In the genomic region with DNA sequence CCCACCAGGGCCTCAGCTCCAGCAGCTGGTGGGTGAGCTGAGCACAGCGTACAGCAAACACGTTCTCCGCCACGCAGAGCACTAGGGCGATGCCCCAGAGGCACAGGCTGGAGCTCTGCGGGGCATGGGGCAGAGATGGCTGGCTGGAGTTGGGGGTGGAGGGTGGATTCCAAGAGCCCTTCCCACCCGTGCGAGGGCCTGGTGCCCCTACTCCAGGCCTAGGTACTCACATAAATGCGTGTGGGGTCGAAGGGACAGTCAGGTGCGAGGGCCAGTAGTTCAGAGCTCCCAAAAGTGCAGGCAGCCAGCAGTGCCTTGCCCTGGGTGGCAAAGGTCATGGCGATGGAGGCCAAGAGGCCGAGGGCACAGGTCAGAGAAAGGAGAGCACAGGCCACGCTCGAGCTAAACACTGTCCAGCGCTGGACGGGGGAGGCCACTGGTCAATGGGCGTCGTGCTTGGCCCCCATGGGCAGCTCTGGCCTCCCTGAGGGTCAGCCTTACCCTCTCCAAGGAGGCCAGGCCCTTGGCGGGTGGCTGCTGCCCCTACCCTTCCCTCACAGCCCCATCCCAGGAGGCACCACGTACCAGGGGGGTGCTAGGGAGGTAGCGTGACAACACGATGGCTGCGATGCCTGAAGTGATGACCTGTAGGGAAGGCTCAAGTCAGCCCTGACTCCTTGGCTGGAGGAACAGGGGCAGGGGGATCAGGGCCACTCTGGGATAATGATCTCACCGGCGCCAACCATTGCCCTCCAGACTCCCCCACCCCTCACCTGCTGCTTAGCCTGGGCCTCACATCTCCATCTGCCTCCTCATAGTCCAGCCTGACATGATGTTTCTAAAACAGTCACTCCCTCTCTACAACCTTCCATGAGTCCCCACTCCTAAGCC, we compare ENCODE assay signal across 21 cellular contexts. TPM values are rescaled to one million over a fixed set of nuclear protein-coding genes. Genes with fewer than 3 reads are reported as not detected.
DNase-seq lines count a peak whose midpoint lies in the region; ATAC-seq, FAIRE-seq and TF ChIP-seq lines count a peak whose summit lies in the region.
"Had no signal": no experiment of that assay in that cellular context is flagged by ENCODE, and none has a peak within 500 bp of the region (broad histone marks: within the 10 kb centered on the region; RNA-seq: fewer than 3 reads in every experiment).

No MANE protein-coding gene starts in this region.

- H3K4me3 Mint-ChIP-seq in natural killer cell, result peak overlapping the region; percentile 7
- no peak overlapping the region for H3K4me3 Mint-ChIP-seq in natural killer cell treated with Interleukin-12 subunit alpha and Interleukin-12 subunit beta and Interleukin-15 and Interleukin-18, amount 100 ng/mL, for 72 hours
- H3K4me3 Mint-ChIP-seq: CD4-positive, alpha-beta T cell; IgD-negative memory B cell had no signal

- H3K18ac ChIP-seq in H1 (ENCODE audit: extremely low read depth, low read length), result no peak overlapping the region
- peak overlapping the region; percentile 89 for H3K18ac ChIP-seq in neuronal stem cell (ENCODE audit: low read length)

- peaks cover 5% of the 10 kb centered on the region; the same call in 1 of the 2 replicates for H3K23me2 ChIP-seq in H1 (ENCODE audit: low read depth, low read length)

- H3K27ac ChIP-seq in H1 (ENCODE audit: low read depth, low read length) (no peak overlapping the region), neuronal stem cell (replicated peaks; ENCODE audit: low read length) (no peak overlapping the region)

- TF ChIP-seq EP300 in H1 (IDR thresholded peaks at IDR 0.05; ENCODE audit: borderline replicate concordance in 1 of 2, low read depth in 2 of 2, low read length in 2 of 2), result no peak

- no peak overlapping the region for H2BK5ac ChIP-seq in H1 (ENCODE audit: low read depth, low read length)
- peak overlapping the region; percentile 60 for H2BK5ac ChIP-seq in neuronal stem cell (ENCODE audit: low read length)

- TF ChIP-seq POLR2A in H1 (IDR thresholded peaks at IDR 0.05; ENCODE audit: control extremely low read depth in 1 of 2, low read depth in 2 of 2, low read length in 2 of 2), result no peak

- H2AK5ac ChIP-seq in H1 (ENCODE audit: low read depth, low read length) (no peak overlapping the region), neuronal stem cell (ENCODE audit: low read depth, low read length) (peak overlapping the region; percentile 58)

- H3K23ac ChIP-seq in H1 (ENCODE audit: insufficient read length) (no peak overlapping the region), neuronal stem cell (ENCODE audit: low read depth, low read length, poor library complexity) (peak overlapping the region; percentile 62)

- H3K79me2 ChIP-seq in H1 (ENCODE audit: control insufficient read depth in 1 of 2, insufficient read depth in 2 of 2, low read length in 2 of 2), result no peaks in the 10 kb centered on the region

- POLR2A ChIA-PET in H1 (lab: Charles Lee; ENCODE audit: partially characterized antibody), result interaction anchor here (0.7 to 1.8 kb wide), 2 partner anchors 11 to 534 kb away, joined by 3 to 5 read pairs; no protein-coding TSS in a partner anchor

- H3K79me1 ChIP-seq in H1 (ENCODE audit: low read depth, low read length) (no peaks in the 10 kb centered on the region), neuronal stem cell (ENCODE audit: low read depth, low read length) (peaks cover 8% of the 10 kb centered on the region)

- peaks cover 0 to 6% of the 10 kb centered on the region in 2 experiments; a peak in 1 of 4 replicates for H3K9me3 ChIP-seq in H1 (ENCODE audit: insufficient read depth in 2 of 2, low read depth in 1 of 2, low read length in 1 of 2)
- H3K9me3 ChIP-seq in neuronal stem cell (replicated peaks in 1 of 2; ENCODE audit: control insufficient read depth in 2 of 2, insufficient read depth in 1 of 2, low read depth in 1 of 2, low read length in 2 of 2), result peaks cover 0 to 5% of the 10 kb centered on the region in 2 donors
- H3K9me3 ChIP-seq in HAP-1, result no peaks in the 10 kb centered on the region; the same call in 1 of the 2 replicates

- H2BK12ac ChIP-seq in H1 (ENCODE audit: low read depth, low read length) (no peak overlapping the region), neuronal stem cell (ENCODE audit: low read length) (peak overlapping the region; percentile 95)

- H2BK20ac ChIP-seq in H1 (ENCODE audit: low read length), result no peak overlapping the region

- H3K27ac Mint-ChIP-seq in natural killer cell, result no peak overlapping the region
- H3K27ac Mint-ChIP-seq in natural killer cell treated with Interleukin-12 subunit alpha and Interleukin-12 subunit beta and Interleukin-15 and Interleukin-18, amount 100 ng/mL, for 72 hours, result no peak overlapping the region
- H3K27ac Mint-ChIP-seq: CD4-positive, alpha-beta T cell; IgD-negative memory B cell had no signal

- intact Hi-C loops in natural killer cell (cut with micrococcal nuclease), result no loop called here

- TF ChIP-seq CTCF in natural killer cell (IDR thresholded peaks at IDR 0.05) (no peak), H1 (IDR thresholded peaks at IDR 0.05; ENCODE audit: control extremely low read depth in 1 of 3, insufficient read depth in 1 of 3, low read depth in 1 of 3, low read length in 3 of 3) (no peak)

- H3K36me3 ChIP-seq in H1 (ENCODE audit: control insufficient read depth in 2 of 4, insufficient read depth in 4 of 4, low read length in 3 of 4) (no peaks in the 10 kb centered on the region), neuronal stem cell (replicated peaks in 1 of 2; ENCODE audit: control insufficient read depth in 2 of 2, insufficient read depth in 2 of 2, low read length in 2 of 2) (no peaks in the 10 kb centered on the region), HAP-1 (replicated peaks) (no peaks in the 10 kb centered on the region)

- H4K20me1 ChIP-seq in H1 (replicated peaks in 1 of 2; ENCODE audit: control insufficient read depth in 1 of 2, insufficient read depth in 2 of 2, low read length in 2 of 2), result peaks cover 2 to 7% of the 10 kb centered on the region in 2 experiments

- H3K4me2 ChIP-seq in H1 (ENCODE audit: insufficient read depth in 1 of 2, low read depth in 2 of 2, low read length in 2 of 2) (no peak overlapping the region; a peak in 1 of 4 replicates), neuronal stem cell (ENCODE audit: insufficient read depth, low read length, poor library complexity, severe bottlenecking) (no peak overlapping the region)

- H3K4me3 ChIP-seq in H1 (ENCODE audit: extremely low read depth in 1 of 4, insufficient read depth in 2 of 4, low read depth in 3 of 4, low read length in 4 of 4), result no peak overlapping the region
- H3K4me3 ChIP-seq in neuronal stem cell (ENCODE audit: low read length in 2 of 2), result no peak overlapping the region
- H3K4me3 ChIP-seq in HAP-1, result no peak overlapping the region
- H3K4me3 ChIP-seq: GM12878 had no signal

- H3K27me3 Mint-ChIP-seq in natural killer cell (ENCODE audit: low read depth in 2 of 2), result peaks cover 31 to 50% of the 10 kb centered on the region in 2 donors
- peaks cover 23 to 30% of the 10 kb centered on the region in 2 donors for H3K27me3 Mint-ChIP-seq in natural killer cell treated with Interleukin-12 subunit alpha and Interleukin-12 subunit beta and Interleukin-15 and Interleukin-18, amount 100 ng/mL, for 72 hours

- H3K9me3 Mint-ChIP-seq in natural killer cell, result no peaks in the 10 kb centered on the region
- no peaks in the 10 kb centered on the region for H3K9me3 Mint-ChIP-seq in natural killer cell treated with Interleukin-12 subunit alpha and Interleukin-12 subunit beta and Interleukin-15 and Interleukin-18, amount 100 ng/mL, for 72 hours
- H3K9me3 Mint-ChIP-seq: CD4-positive, alpha-beta T cell; IgD-negative memory B cell had no signal

- H3K4ac ChIP-seq in H1 (replicated peaks; ENCODE audit: insufficient read length, low read depth, low read length) (no peak overlapping the region), neuronal stem cell (ENCODE audit: low read length) (no peak overlapping the region)

- no peak overlapping the region for H3K14ac ChIP-seq in H1 (ENCODE audit: insufficient read length)
- peak overlapping the region; percentile 50 for H3K14ac ChIP-seq in neuronal stem cell (ENCODE audit: low read length)

- H4K8ac ChIP-seq in H1 (ENCODE audit: extremely low read depth, insufficient read depth, low read length), result no peak overlapping the region
- H4K8ac ChIP-seq in neuronal stem cell (ENCODE audit: low read depth, low read length), result no peak overlapping the region

- in situ Hi-C loops in HAP-1 (cut with MboI; ENCODE audit: low sequenced_read_pairs), result no loop called here

- no peak for TF ChIP-seq RAD21 in H1 (IDR thresholded peaks at IDR 0.05 in 1 of 2, conservative IDR thresholded peaks at IDR 0.05 in 1 of 2; ENCODE audit: low read depth in 2 of 2, low read length in 2 of 2)

- H2BK15ac ChIP-seq in H1 (ENCODE audit: low read length) (peak overlapping the region; percentile 88; the same call in 1 of the 2 replicates), neuronal stem cell (ENCODE audit: low read length) (peak overlapping the region; percentile 89)

- H2BK120ac ChIP-seq in H1 (replicated peaks; ENCODE audit: low read depth, low read length) (no peak overlapping the region), neuronal stem cell (ENCODE audit: low read depth, low read length) (peak overlapping the region; percentile 72)

- H3K4me1 ChIP-seq in H1 (replicated peaks in 1 of 4; ENCODE audit: control insufficient read depth in 3 of 4, insufficient read depth in 4 of 4, low read length in 3 of 4) (peaks cover 0 to 18% (median 9%) of the 10 kb centered on the region in 4 experiments; a peak in 6 of 7 replicates), neuronal stem cell (ENCODE audit: control insufficient read depth in 2 of 2, insufficient read depth in 1 of 2, low read depth in 1 of 2, low read length in 2 of 2) (peaks cover 11 to 15% of the 10 kb centered on the region in 2 donors), HAP-1 (peaks cover 7% of the 10 kb centered on the region)

- no peak for ATAC-seq in natural killer cell
- ATAC-seq in natural killer cell treated with Interleukin-12 subunit alpha and Interleukin-12 subunit beta and Interleukin-15 and Interleukin-18, amount 100 ng/mL, for 72 hours, result no peak
- ATAC-seq: GM12878, HCT116, Panc1 had no signal

- H4K91ac ChIP-seq in H1 (replicated peaks; ENCODE audit: insufficient read length, low read length), result no peak overlapping the region
- no peak overlapping the region for H4K91ac ChIP-seq in neuronal stem cell (ENCODE audit: low read depth, low read length, poor library complexity)

- H4K5ac ChIP-seq in H1 (ENCODE audit: insufficient read length, low read depth, low read length), result no peak overlapping the region

- no peak overlapping the region for H3K56ac ChIP-seq in H1 (replicated peaks; ENCODE audit: insufficient read length, low read depth, low read length)

- H2AFZ ChIP-seq in H1 (ENCODE audit: low read length) (no peak overlapping the region), neuronal stem cell (ENCODE audit: low read length) (no peak overlapping the region)

- H3K27me3 ChIP-seq in H1 (replicated peaks in 1 of 4; ENCODE audit: control insufficient read depth in 3 of 4, extremely low read depth in 1 of 4, insufficient read depth in 3 of 4, low read length in 3 of 4), result peaks cover 8 to 42% (median 32%) of the 10 kb centered on the region in 4 experiments
- peaks cover 6 to 78% (median 20%) of the 10 kb centered on the region in 3 experiments for H3K27me3 ChIP-seq in neuronal stem cell (ENCODE audit: control insufficient read depth in 3 of 3, insufficient read depth in 3 of 3, low read depth in 1 of 3, low read length in 3 of 3)
- H3K27me3 ChIP-seq in HAP-1 (ENCODE audit: low read depth), result no peaks in the 10 kb centered on the region; the same call in 1 of the 2 replicates

- peaks cover 10 to 13% of the 10 kb centered on the region in 2 donors for H3K4me1 Mint-ChIP-seq in natural killer cell
- peaks cover 0 to 10% of the 10 kb centered on the region in 2 donors for H3K4me1 Mint-ChIP-seq in natural killer cell treated with Interleukin-12 subunit alpha and Interleukin-12 subunit beta and Interleukin-15 and Interleukin-18, amount 100 ng/mL, for 72 hours (ENCODE audit: low read depth in 2 of 2)

- 90% methylated on average over 24 of the region's 26 CpGs; no CpG with 5 or more reads in 1 of the 2 experiments for WGBS in H1 (ENCODE audit: extremely low coverage in 1 of 2, insufficient coverage in 1 of 2, insufficient read length in 1 of 2, insufficient replicate concordance in 2 of 2, low coverage in 1 of 2, low lambda C conversion rate in 2 of 2, missing lambda C conversion rate in 1 of 2), 2 experiments
- no CpG with 5 or more reads among the region's 26 CpGs for WGBS in neuronal stem cell (ENCODE audit: extremely low coverage in 2 of 2, insufficient read length in 2 of 2, insufficient replicate concordance in 1 of 2), 2 donors

- no peaks in the 10 kb centered on the region for H3K36me3 Mint-ChIP-seq in natural killer cell
- no peaks in the 10 kb centered on the region for H3K36me3 Mint-ChIP-seq in natural killer cell treated with Interleukin-12 subunit alpha and Interleukin-12 subunit beta and Interleukin-15 and Interleukin-18, amount 100 ng/mL, for 72 hours

- FAIRE-seq in H1 (lab: Jason Lieb, UNC), result no peak
- FAIRE-seq: GM12878, GM18507 had no signal

- DNase-seq in natural killer cell (no peak), H1 (ENCODE audit: low read depth in 1 of 2, low spot score in 2 of 2) (no peak), neuronal stem cell (ENCODE audit: low spot score) (no peak), UCSD-AML1 (lab: John Stamatoyannopoulos, UW; ENCODE audit: unreplicated experiment) (no peak), HAP-1 (ENCODE audit: low spot score in 2 of 2) (no peak), SKM-1 (lab: John Stamatoyannopoulos, UW; ENCODE audit: unreplicated experiment) (no peak), NCI-H1092 treated with DMSO at 0.1 percent for 48 hours (lab: John Stamatoyannopoulos, UW) (no peak)
- DNase-seq in natural killer cell treated with Interleukin-12 subunit alpha and Interleukin-12 subunit beta and Interleukin-15 and Interleukin-18, amount 100 ng/mL, for 72 hours (ENCODE audit: low spot score), result no peak
- DNase-seq: AML-193; Calu3; CD4-positive, alpha-beta T cell; DMS79; NCI-H1417 treated with DMSO at 0.1 percent for 48 hours; NCI-H2029 treated with DMSO at 0.1 percent for 48 hours; NCI-H510A had no signal

- CTCF ChIA-PET in H1 (lab: Charles Lee; ENCODE audit: partially characterized antibody), result interaction anchor here (0.5 to 16.6 kb wide), 8 partner anchors 17 to 400 kb away, joined by 3 to 382 read pairs (median 4); a partner anchor contains a TSS

- H3K9ac ChIP-seq in H1 (replicated peaks in 1 of 4; ENCODE audit: extremely low read depth in 1 of 4, low read depth in 3 of 4, low read length in 3 of 4), result no peak overlapping the region
- peak overlapping the region; percentile 72 for H3K9ac ChIP-seq in neuronal stem cell (ENCODE audit: low read depth, low read length, poor library complexity)

RNA-seq across cellular contexts. Expression of a gene that starts 5.6 kb away (rescaled TPM):
- total RNA-seq in natural killer cell, result not detected
- total RNA-seq in natural killer cell treated with Interleukin-12 subunit alpha and Interleukin-12 subunit beta and Interleukin-15 and Interleukin-18, amount 100 ng/mL, for 72 hours, result 1 to 10 TPM; 2.5 to 5.9 TPM
- total RNA-seq in H1 (2021; fragmentation: NEBNext Ultra II Directional; extraction: Animal tissue kit (Norgen Biotek cat#: 25700)), result 7.3 and 9.5 TPM in 2 replicates
- polyA plus RNA-seq in H1 (2011; rRNA removed), result 58.7 and 85.7 TPM in 2 replicates
- polyA plus RNA-seq in H1 (2011; cell fraction: cytosol; rRNA removed), result 45.9 TPM
- 40.0 TPM for polyA plus RNA-seq in H1 (2011; cell fraction: nucleus; rRNA removed)
- 8.6 to 23.6 TPM (median 17.8 TPM) in 4 replicates for polyA plus RNA-seq in H1 (2012, experiment 1 of 2)
- polyA plus RNA-seq in H1 (2012, experiment 2 of 2), result 19.8 TPM
- 8.6 TPM for polyA plus RNA-seq in H1 (2013, experiment 1 of 2)
- 9.0 TPM for polyA plus RNA-seq in H1 (2013, experiment 2 of 2)
- 9.8 TPM in 2 replicates for polyA minus RNA-seq in H1 (2011; rRNA and poly(A)+ RNA removed)
- polyA minus RNA-seq in H1 (2011; cell fraction: cytosol; rRNA and poly(A)+ RNA removed), result 10.6 TPM
- 6.2 TPM for polyA minus RNA-seq in H1 (2011; cell fraction: nucleus; rRNA and poly(A)+ RNA removed)
- 17.2 TPM for polyA plus RNA-seq in neuronal stem cell (2013, experiment 1 of 2)
- polyA plus RNA-seq in neuronal stem cell (2013, experiment 2 of 2), result 15.6 TPM
- total RNA-seq: CD4-positive, alpha-beta T cell had no signal
- polyA plus RNA-seq: IgD-negative memory B cell had no signal

RNA-seq across cellular contexts. Expression of a gene that starts 9.3 kb away (rescaled TPM):
- total RNA-seq in natural killer cell, result under 1 TPM in 1 of 3 donors, not detected in 2; 0.59 TPM
- total RNA-seq in natural killer cell treated with Interleukin-12 subunit alpha and Interleukin-12 subunit beta and Interleukin-15 and Interleukin-18, amount 100 ng/mL, for 72 hours, result under 1 TPM in 1 of 2 donors, not detected in 1; 0.38 TPM
- total RNA-seq in H1 (2021; fragmentation: NEBNext Ultra II Directional; extraction: Animal tissue kit (Norgen Biotek cat#: 25700)), result 0.84 and 1.4 TPM in 2 replicates
- 0.70 and 0.78 TPM in 2 replicates for polyA plus RNA-seq in H1 (2011; rRNA removed)
- polyA plus RNA-seq in H1 (2011; cell fraction: cytosol; rRNA removed), result 0.70 TPM
- 4.6 TPM for polyA plus RNA-seq in H1 (2011; cell fraction: nucleus; rRNA removed)
- 1.2 to 2.0 TPM (median 1.4 TPM) in 4 replicates for polyA plus RNA-seq in H1 (2012, experiment 1 of 2)
- polyA plus RNA-seq in H1 (2012, experiment 2 of 2), result 3.1 TPM
- 2.2 TPM for polyA plus RNA-seq in H1 (2013, experiment 1 of 2)
- 2.9 TPM for polyA plus RNA-seq in H1 (2013, experiment 2 of 2)
- 0.49 and 0.60 TPM in 2 replicates for polyA minus RNA-seq in H1 (2011; rRNA and poly(A)+ RNA removed)
- not detected for polyA minus RNA-seq in H1 (2011; cell fraction: cytosol; rRNA and poly(A)+ RNA removed)
- polyA minus RNA-seq in H1 (2011; cell fraction: nucleus; rRNA and poly(A)+ RNA removed), result 3.9 TPM
- 6.1 TPM for polyA plus RNA-seq in neuronal stem cell (2013, experiment 1 of 2)
- 6.8 TPM for polyA plus RNA-seq in neuronal stem cell (2013, experiment 2 of 2)
- total RNA-seq: Calu3; CD4-positive, alpha-beta T cell; G401; GM12878 had no signal
- polyA plus RNA-seq: IgD-negative memory B cell had no signal

RNA-seq across cellular contexts. Expression of a gene that starts 24.9 kb away (rescaled TPM):
- total RNA-seq in natural killer cell, result under 1 TPM in 1 of 3 donors, not detected in 2; 0.36 TPM
- not detected for total RNA-seq in natural killer cell treated with Interleukin-12 subunit alpha and Interleukin-12 subunit beta and Interleukin-15 and Interleukin-18, amount 100 ng/mL, for 72 hours
- total RNA-seq in H1 (2021; fragmentation: NEBNext Ultra II Directional; extraction: Animal tissue kit (Norgen Biotek cat#: 25700)), result 0.94 and 2.0 TPM in 2 replicates
- 1.8 and 3.2 TPM in 2 replicates for polyA plus RNA-seq in H1 (2011; rRNA removed)
- 3.3 TPM for polyA plus RNA-seq in H1 (2011; cell fraction: cytosol; rRNA removed)
- 6.4 TPM for polyA plus RNA-seq in H1 (2011; cell fraction: nucleus; rRNA removed)
- 2.3 to 4.0 TPM (median 3.0 TPM) in 4 replicates for polyA plus RNA-seq in H1 (2012, experiment 1 of 2)
- 1.0 TPM for polyA plus RNA-seq in H1 (2012, experiment 2 of 2)
- polyA plus RNA-seq in H1 (2013, experiment 1 of 2), result 3.2 TPM
- 2.1 TPM for polyA plus RNA-seq in H1 (2013, experiment 2 of 2)
- 1.9 and 2.2 TPM in 2 replicates for polyA minus RNA-seq in H1 (2011; rRNA and poly(A)+ RNA removed)
- not detected for polyA minus RNA-seq in H1 (2011; cell fraction: cytosol; rRNA and poly(A)+ RNA removed)
- 1.3 TPM for polyA minus RNA-seq in H1 (2011; cell fraction: nucleus; rRNA and poly(A)+ RNA removed)
- polyA plus RNA-seq in neuronal stem cell (2013, experiment 1 of 2), result 12.0 TPM
- 11.7 TPM for polyA plus RNA-seq in neuronal stem cell (2013, experiment 2 of 2)
- total RNA-seq: Calu3; CD4-positive, alpha-beta T cell; GM12878 had no signal
- polyA plus RNA-seq: IgD-negative memory B cell had no signal
